22 cellular contexts compared by ENCODE assay signal in the genomic region with DNA sequence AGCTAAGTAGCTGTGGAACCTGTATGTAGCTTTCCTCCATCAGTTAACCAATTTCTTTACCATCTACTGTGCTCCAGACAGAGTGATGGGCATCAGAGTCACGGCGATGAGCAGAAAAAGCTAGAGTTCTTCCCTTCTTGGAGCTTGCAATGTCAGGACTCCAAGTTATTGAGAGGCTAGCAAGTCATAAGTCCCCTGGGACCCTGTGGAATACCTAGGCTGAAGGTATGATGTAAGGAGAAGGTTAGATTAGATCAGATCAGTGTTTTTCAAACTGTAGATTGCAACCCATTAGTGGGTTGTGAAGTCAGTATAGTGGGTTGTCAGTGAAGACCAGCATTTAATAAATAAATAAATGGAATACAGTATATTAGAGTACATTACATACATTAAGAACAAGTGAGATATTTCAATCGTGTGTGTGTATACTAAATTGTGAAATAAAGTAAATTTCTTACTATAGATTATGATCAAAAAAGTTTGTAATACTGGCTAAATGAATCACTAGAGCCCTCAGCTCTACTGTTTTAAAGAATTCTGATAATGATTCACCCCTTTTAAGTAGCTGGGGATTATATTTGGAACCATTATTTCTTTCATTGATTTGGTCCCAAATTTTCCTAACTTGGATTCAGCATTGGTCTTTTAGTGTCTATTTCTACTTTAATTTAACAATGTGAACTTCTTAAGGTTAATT. TPM values are rescaled to one million over a fixed set of nuclear protein-coding genes. Genes with fewer than 3 reads are reported as not detected.
"Had no signal": no experiment of that assay in that cellular context is flagged by ENCODE, and none has a peak within 500 bp of the region (broad histone marks: within the 10 kb centered on the region; RNA-seq: fewer than 3 reads in every experiment).

No MANE protein-coding gene starts in this region.

- H3K27me3 ChIP-seq: right atrium auricular region, upper lobe of left lung had no signal

- DNase-seq: activated CD4-positive, alpha-beta T cell treated with anti-CD3 and anti-CD28 coated beads for 1 hour; activated CD4-positive, alpha-beta T cell treated with anti-CD3 and anti-CD28 coated beads, Interleukin-2, amount 50 U/mL, for 4 hours; activated naive CD4-positive, alpha-beta T cell; activated naive CD8-positive, alpha-beta T cell treated with anti-CD3 and anti-CD28 coated beads, Interleukin-2, amount 10 ng/mL, durations not matched to agents 7 days and 5 days; activated T-cell treated with anti-CD3 and anti-CD28 coated beads for 4 hours; anterior cingulate cortex; dermis blood vessel endothelial cell; hypothalamus; kidney glomerular epithelial cell; mesenchymal stem cell; nucleus accumbens; small intestine; stimulated activated CD4-positive, alpha-beta T cell treated with anti-CD3 and anti-CD28 coated beads, Interleukin-4, amount 100 ng/mL, for 24 hours; stimulated activated naive CD4-positive, alpha-beta T cell treated with Interleukin-2 at 50 U/mL for 16 hours; substantia nigra; T-helper 1 cell; T1000; upper lobe of left lung had no signal

- H3K4me1 ChIP-seq: right atrium auricular region, upper lobe of left lung had no signal

- H3K36me3 ChIP-seq: right atrium auricular region, upper lobe of left lung had no signal

- H3K27ac ChIP-seq: epithelial cell of prostate, right atrium auricular region, upper lobe of left lung, VCaP had no signal

- H3K4me3 ChIP-seq: right atrium auricular region, upper lobe of left lung had no signal

RNA-seq across cellular contexts. Expression of gene RASSF10, which starts 52.3 kb away (rescaled TPM):
- total RNA-seq: activated naive CD8-positive, alpha-beta T cell treated with anti-CD3 and anti-CD28 coated beads, Interleukin-2, amount 10 ng/mL, durations not matched to agents 7 days and 5 days; fibroblast of villous mesenchyme had no signal
